Comparison of ENCODE assay signal across 9 cellular contexts in the genomic region with DNA sequence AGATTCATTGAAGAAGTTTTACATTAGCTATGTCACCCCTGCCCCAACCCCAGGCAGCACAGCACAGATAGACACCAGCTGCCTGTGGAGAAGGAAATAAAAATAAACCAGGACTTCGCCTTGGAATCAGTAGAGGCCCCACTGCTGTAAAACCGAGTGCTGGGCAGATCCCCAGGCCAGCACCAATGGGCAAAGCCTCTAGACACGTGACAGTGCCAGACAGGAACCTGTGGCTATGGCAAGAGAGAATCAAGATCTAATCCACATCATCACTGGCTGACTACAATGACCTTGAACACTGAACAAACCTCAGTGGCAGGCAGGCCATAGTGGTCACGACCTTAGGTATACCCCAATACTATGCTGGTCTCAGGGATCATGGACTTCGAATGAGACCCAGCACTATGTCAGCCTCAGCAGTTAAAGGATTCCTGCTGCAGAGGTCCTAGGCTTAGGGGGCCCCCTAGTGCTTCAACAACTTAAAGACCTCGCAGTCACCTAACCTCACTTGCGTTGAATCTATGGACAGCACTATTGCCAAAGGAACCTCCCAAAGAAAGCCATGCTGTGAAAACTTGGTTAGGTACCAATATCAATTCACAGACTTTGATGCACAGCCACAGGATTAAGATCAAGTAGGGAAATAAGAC.
DNase-seq lines count a peak whose midpoint lies in the region; ATAC-seq and TF ChIP-seq lines count a peak whose summit lies in the region.
"Had no signal": no experiment of that assay in that cellular context is flagged by ENCODE, and none has a peak within 500 bp of the region (broad histone marks: within the 10 kb centered on the region; RNA-seq: fewer than 3 reads in every experiment).

No MANE protein-coding gene starts in this region.

- no peaks in the 10 kb centered on the region for H3K9me3 ChIP-seq in upper lobe of right lung

- peak; percentile 40 for TF ChIP-seq CTCF in endothelial cell (IDR thresholded peaks at IDR 0.05; ENCODE audit: unreplicated experiment)
- peak; percentile 13 for TF ChIP-seq CTCF in upper lobe of right lung (IDR thresholded peaks at IDR 0.05)

- no peaks in the 10 kb centered on the region for H3K27me3 Mint-ChIP-seq in activated naive CD8-positive, alpha-beta T cell treated with anti-CD3 and anti-CD28 coated beads, Interleukin-2, amount 50 U/mL, for 24 hours
- H3K27me3 Mint-ChIP-seq in activated naive CD8-positive, alpha-beta T cell treated with anti-CD3 and anti-CD28 coated beads for 36 hours = no peaks in the 10 kb centered on the region
- H3K27me3 Mint-ChIP-seq in endothelial cell (ENCODE audit: unreplicated experiment) = no peaks in the 10 kb centered on the region

- peaks cover 12% of the 10 kb centered on the region for H3K9me3 Mint-ChIP-seq in activated naive CD8-positive, alpha-beta T cell treated with anti-CD3 and anti-CD28 coated beads, Interleukin-2, amount 50 U/mL, for 24 hours
- peaks cover 3% of the 10 kb centered on the region for H3K9me3 Mint-ChIP-seq in activated naive CD8-positive, alpha-beta T cell treated with anti-CD3 and anti-CD28 coated beads for 36 hours
- no peaks in the 10 kb centered on the region for H3K9me3 Mint-ChIP-seq in endothelial cell (ENCODE audit: unreplicated experiment)

- no peaks in the 10 kb centered on the region for H3K36me3 ChIP-seq in upper lobe of right lung

- DNase-seq in activated naive CD8-positive, alpha-beta T cell treated with anti-CD3 and anti-CD28 coated beads, Interleukin-2, amount 50 U/mL, for 24 hours = no peak
- no peak for DNase-seq in activated naive CD8-positive, alpha-beta T cell treated with anti-CD3 and anti-CD28 coated beads for 36 hours
- DNase-seq in NCI-H460 (ENCODE audit: extremely low read depth, low read depth) = peak; percentile 48
- DNase-seq in endothelial cell (ENCODE audit: low spot score) = peak; percentile 53
- DNase-seq in upper lobe of right lung = no peak
- no peak for DNase-seq in AG08395 (ENCODE audit: low spot score)
- DNase-seq in activated naive CD4-positive, alpha-beta T cell (lab: John Stamatoyannopoulos, UW) = no peak
- DNase-seq: retina had no signal

- no peak overlapping the region for H3K4me3 ChIP-seq in upper lobe of right lung

- no peaks in the 10 kb centered on the region for H3K36me3 Mint-ChIP-seq in activated naive CD8-positive, alpha-beta T cell treated with anti-CD3 and anti-CD28 coated beads, Interleukin-2, amount 50 U/mL, for 24 hours (ENCODE audit: low read depth)
- no peaks in the 10 kb centered on the region for H3K36me3 Mint-ChIP-seq in activated naive CD8-positive, alpha-beta T cell treated with anti-CD3 and anti-CD28 coated beads for 36 hours
- no peaks in the 10 kb centered on the region for H3K36me3 Mint-ChIP-seq in endothelial cell (ENCODE audit: low read depth, unreplicated experiment)

- peak; percentile 33 for ATAC-seq in activated naive CD8-positive, alpha-beta T cell treated with anti-CD3 and anti-CD28 coated beads, Interleukin-2, amount 50 U/mL, for 24 hours
- peak; percentile 45 for ATAC-seq in upper lobe of right lung
- no peak for ATAC-seq in GM21576 (IDR thresholded peaks at IDR 0.05; ENCODE audit: unreplicated experiment)

- H3K4me1 Mint-ChIP-seq in activated naive CD8-positive, alpha-beta T cell treated with anti-CD3 and anti-CD28 coated beads, Interleukin-2, amount 50 U/mL, for 24 hours = no peaks in the 10 kb centered on the region
- no peaks in the 10 kb centered on the region for H3K4me1 Mint-ChIP-seq in activated naive CD8-positive, alpha-beta T cell treated with anti-CD3 and anti-CD28 coated beads for 36 hours
- no peaks in the 10 kb centered on the region for H3K4me1 Mint-ChIP-seq in endothelial cell (ENCODE audit: unreplicated experiment)

- H3K27ac Mint-ChIP-seq in activated naive CD8-positive, alpha-beta T cell treated with anti-CD3 and anti-CD28 coated beads, Interleukin-2, amount 50 U/mL, for 24 hours = no peak overlapping the region
- no peak overlapping the region for H3K27ac Mint-ChIP-seq in activated naive CD8-positive, alpha-beta T cell treated with anti-CD3 and anti-CD28 coated beads for 36 hours
- no peak overlapping the region for H3K27ac Mint-ChIP-seq in endothelial cell (ENCODE audit: unreplicated experiment)

- intact Hi-C loops in upper lobe of right lung (cut with DNase I) = no loop called here

- no peak overlapping the region for H3K27ac ChIP-seq in upper lobe of right lung

- H3K4me1 ChIP-seq in upper lobe of right lung = no peaks in the 10 kb centered on the region

- H3K4me3 Mint-ChIP-seq in activated naive CD8-positive, alpha-beta T cell treated with anti-CD3 and anti-CD28 coated beads, Interleukin-2, amount 50 U/mL, for 24 hours = no peak overlapping the region
- no peak overlapping the region for H3K4me3 Mint-ChIP-seq in activated naive CD8-positive, alpha-beta T cell treated with anti-CD3 and anti-CD28 coated beads for 36 hours
- H3K4me3 Mint-ChIP-seq in endothelial cell (ENCODE audit: unreplicated experiment) = no peak overlapping the region

- no peaks in the 10 kb centered on the region for H3K27me3 ChIP-seq in upper lobe of right lung

Comparison
In these comparisons a context has a peak if more than half of its experiments do, and no peak if none do; other contexts are left out.
1. DNase-seq: peak in NCI-H460 (single experiment) and endothelial cell (single experiment); none in activated naive CD8-positive, alpha-beta T cell treated with anti-CD3 and anti-CD28 coated beads, Interleukin-2, amount 50 U/mL, for 24 hours (single experiment), activated naive CD8-positive, alpha-beta T cell treated with anti-CD3 and anti-CD28 coated beads for 36 hours (single experiment), upper lobe of right lung (single experiment), AG08395 (single experiment) and activated naive CD4-positive, alpha-beta T cell (0 of 4).